8 cellular contexts compared by ENCODE assay signal in the genomic region with DNA sequence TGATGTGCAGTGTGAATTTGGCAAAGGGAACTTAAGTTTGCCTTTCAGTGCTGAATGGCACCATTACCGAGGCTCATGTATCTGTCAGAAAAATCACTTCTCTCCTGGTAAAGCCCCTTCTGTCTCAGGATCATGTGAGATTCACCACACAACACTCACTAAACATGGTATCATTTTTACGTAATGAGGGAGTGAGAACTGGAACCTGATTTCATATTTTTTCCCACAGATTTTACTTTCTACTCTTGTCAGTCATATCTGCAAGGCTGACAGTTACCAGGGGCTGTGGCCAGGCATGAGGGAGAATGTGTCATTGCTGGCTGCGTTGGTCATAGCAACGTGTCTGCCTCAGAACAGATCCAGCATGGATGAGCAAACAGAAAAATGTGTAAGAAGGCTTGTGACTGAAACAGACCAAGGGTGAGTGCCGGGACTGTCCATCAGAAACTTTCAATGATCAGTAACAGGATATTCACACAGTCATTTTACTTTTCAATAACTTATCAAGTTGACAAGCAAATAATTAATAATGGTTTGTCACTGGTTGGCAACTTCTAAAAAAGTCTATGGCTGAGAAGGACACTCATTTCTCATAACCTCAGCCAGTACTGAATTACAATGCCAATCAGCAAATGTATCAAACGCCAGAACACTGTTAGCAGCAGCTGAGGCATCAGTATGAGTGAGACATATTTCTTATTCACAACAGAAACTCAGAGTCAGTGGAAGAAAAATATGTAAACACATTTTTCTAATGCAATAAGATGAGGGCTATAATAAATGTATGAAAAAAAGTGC.
DNase-seq lines count a peak whose midpoint lies in the region; ATAC-seq and TF ChIP-seq lines count a peak whose summit lies in the region.

No MANE protein-coding gene starts in this region.

- H3K27me3 ChIP-seq in tibial nerve, result no peaks in the 10 kb centered on the region

- TF ChIP-seq EP300 in tibial nerve (IDR thresholded peaks at IDR 0.05), result no peak

- no peak for TF ChIP-seq CTCF in tibial nerve (IDR thresholded peaks at IDR 0.05)

- H3K27ac Mint-ChIP-seq in effector memory CD8-positive, alpha-beta T cell, result peak overlapping the region in 1 of 2 donors; percentile 4

- no peaks in the 10 kb centered on the region for H3K9me3 ChIP-seq in tibial nerve

- H3K4me1 ChIP-seq in tibial nerve, result peaks cover 0 to 9% (median 4%) of the 10 kb centered on the region in 4 donors

- H3K36me3 ChIP-seq in tibial nerve, result no peaks in the 10 kb centered on the region

- peaks cover 11 to 12% of the 10 kb centered on the region in 2 donors for H3K4me1 Mint-ChIP-seq in effector memory CD8-positive, alpha-beta T cell (ENCODE audit: low read depth in 2 of 2)

- no peaks in the 10 kb centered on the region for H3K9me3 Mint-ChIP-seq in effector memory CD8-positive, alpha-beta T cell

- no peak overlapping the region for H3K4me3 ChIP-seq in tibial nerve

- WGBS in tibial nerve, 2 donors, result 57 to 64% methylated on average over 6 of the region's 6 CpGs

- peak overlapping the region in 1 of 4 donors; percentile 7 for H3K27ac ChIP-seq in tibial nerve

- H3K4me3 Mint-ChIP-seq in effector memory CD8-positive, alpha-beta T cell, result no peak overlapping the region

- no peaks in the 10 kb centered on the region for H3K27me3 Mint-ChIP-seq in effector memory CD8-positive, alpha-beta T cell

- DNase-seq in ELF-1 (ENCODE audit: low read depth, low spot score) (peak; percentile 27), tibial nerve (ENCODE audit: low spot score in 2 of 2) (no peak), amygdala (lab: John Stamatoyannopoulos, UW) (no peak)
- DNase-seq in effector memory CD8-positive, alpha-beta T cell, result no peak
- DNase-seq in stimulated activated CD4-positive, alpha-beta T cell treated with anti-CD3 and anti-CD28 coated beads, Interleukin-1b, Interleukin-23, amount 100 ng/mL, for 48 hours, result peak; percentile 87

- no peaks in the 10 kb centered on the region for H3K36me3 Mint-ChIP-seq in effector memory CD8-positive, alpha-beta T cell (ENCODE audit: insufficient read depth)

- no peak for TF ChIP-seq POLR2A in tibial nerve (IDR thresholded peaks at IDR 0.05)

- ATAC-seq in GM19455 (IDR thresholded peaks at IDR 0.05; ENCODE audit: unreplicated experiment) (peak; percentile 78), HG03457 (IDR thresholded peaks at IDR 0.05; ENCODE audit: unreplicated experiment) (peak; percentile 78), esophagus mucosa (no peak)
- peak; percentile 14 for ATAC-seq in effector memory CD8-positive, alpha-beta T cell (replicated peaks)

Comparison
In these comparisons a context has a peak if more than half of its experiments do, and no peak if none do; other contexts are left out.
1. DNase-seq: peak in ELF-1 (single experiment) and stimulated activated CD4-positive, alpha-beta T cell treated with anti-CD3 and anti-CD28 coated beads, Interleukin-1b, Interleukin-23, amount 100 ng/mL, for 48 hours (single experiment); none in effector memory CD8-positive, alpha-beta T cell (0 of 3), tibial nerve (0 of 2) and amygdala (0 of 56).